ENCODE assay signal across 7 cellular contexts in the genomic region with DNA sequence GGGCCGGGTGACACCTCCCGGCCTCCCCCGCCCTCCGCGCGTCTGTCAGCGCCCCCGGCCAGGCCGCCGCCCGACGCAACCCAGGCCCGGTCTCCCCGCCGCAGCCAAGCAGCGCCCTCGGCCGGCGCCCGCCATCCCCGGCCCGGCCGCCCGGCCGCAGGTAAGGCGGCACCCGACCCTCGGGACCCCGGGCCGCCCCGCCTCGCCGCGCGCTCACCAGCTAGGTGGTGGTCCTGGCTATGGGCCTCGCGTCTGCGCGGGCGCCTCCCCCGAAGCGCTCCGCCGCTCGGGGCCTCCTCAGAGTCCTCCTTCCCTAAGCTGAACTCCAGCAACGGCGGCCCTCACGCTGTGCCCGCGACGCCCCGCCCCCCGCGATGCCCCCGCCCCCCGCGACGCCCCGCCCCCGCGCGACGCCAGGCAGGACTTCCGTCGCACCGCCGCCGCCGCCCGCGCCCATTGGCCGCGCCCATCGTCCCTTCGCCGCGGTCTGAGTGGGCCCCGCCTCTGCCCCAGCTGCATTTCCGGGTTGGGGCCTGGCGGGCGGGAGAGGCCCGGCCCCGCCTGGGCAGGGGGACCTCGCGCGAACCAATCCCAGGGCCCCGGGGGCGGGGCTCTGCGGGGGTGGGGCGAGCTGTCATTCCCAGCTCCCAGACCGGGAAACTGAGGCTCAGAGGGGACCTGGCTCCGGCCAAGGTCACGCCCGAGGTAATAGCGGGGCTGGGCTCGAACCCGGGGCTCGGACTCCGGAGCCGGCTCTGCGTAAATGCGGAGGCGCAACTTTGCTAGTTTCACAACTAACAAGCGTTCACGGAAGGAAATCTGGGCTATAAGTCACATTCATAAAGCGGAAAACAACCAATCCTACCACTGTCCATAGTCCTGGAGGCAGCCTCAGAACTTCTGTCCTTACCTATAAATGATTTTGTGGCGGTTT. TPM values are rescaled to one million over a fixed set of nuclear protein-coding genes. Genes with fewer than 3 reads are reported as not detected.
A peak's percentile ranks its signal among the peaks of the same experiment; 100 is the strongest.
DNase-seq lines count a peak whose midpoint lies in the region; ATAC-seq and TF ChIP-seq lines count a peak whose summit lies in the region.

No MANE protein-coding gene starts in this region.

- intact Hi-C loops in sciatic nerve (cut with DNase I) = no loop called here

- no peak for TF ChIP-seq CTCF in astrocyte of the spinal cord (IDR thresholded peaks at IDR 0.05; ENCODE audit: low read depth, low read length)

- peak; percentile 85 for ATAC-seq in GM18519 (IDR thresholded peaks at IDR 0.05; ENCODE audit: low FRiP score, unreplicated experiment)
- ATAC-seq in HG03039 (IDR thresholded peaks at IDR 0.05; ENCODE audit: unreplicated experiment) = peak; percentile 91
- peak; percentile 99 for ATAC-seq in sciatic nerve

- DNase-seq in NCI-H2081 (lab: John Stamatoyannopoulos, UW) = peak; percentile 92 to 95
- peak; percentile 95 for DNase-seq in T1000 (lab: John Stamatoyannopoulos, UW)
- peak; percentile 96 for DNase-seq in astrocyte of the spinal cord (ENCODE audit: low read depth, low spot score)
- peak; percentile 11 to 98 (median 91) for DNase-seq in hypothalamus (lab: John Stamatoyannopoulos, UW)
- peak; percentile 97 for DNase-seq in sciatic nerve (ENCODE audit: low spot score)

- in situ Hi-C loops in astrocyte of the spinal cord (cut with HindIII; ENCODE audit: low sequenced_read_pairs) = no loop called here

- H3K4me3 ChIP-seq in astrocyte of the spinal cord (ENCODE audit: low read depth, low read length) = peak overlapping the region; percentile 67

RNA-seq across cellular contexts. Expression of a gene that starts 9.0 kb away (rescaled TPM):
- total RNA-seq in sciatic nerve = 18.2 TPM

RNA-seq across cellular contexts. Expression of a gene that starts 46.7 kb away (rescaled TPM):
- total RNA-seq in sciatic nerve = 2.1 TPM

Comparison
In these comparisons a context has a peak if more than half of its experiments do, and no peak if none do; other contexts are left out.
1. Peak in every context shown above with its lines: DNase-seq, ATAC-seq and H3K4me3 ChIP-seq.